Comparison of ENCODE assay signal across 10 cellular contexts in genomic region chr5:146751781-146752401, GRCh38.
DNase-seq lines count a peak whose midpoint lies in the region; ATAC-seq and TF ChIP-seq lines count a peak whose summit lies in the region.
"Had no signal": no experiment of that assay in that cellular context is flagged by ENCODE, and none has a peak within 500 bp of the region (broad histone marks: within the 10 kb centered on the region; RNA-seq: fewer than 3 reads in every experiment).

No MANE protein-coding gene starts in this region.

- CTCF ChIA-PET in activated CD8-positive, alpha-beta memory T cell treated with anti-CD3 and anti-CD28 coated beads, Interleukin-2, amount 10 ng/mL, durations not matched to agents 7 days and 5 days (lab: Charles Lee), result no interaction called here

- H3K9me3 ChIP-seq in smooth muscle cell (replicated peaks; ENCODE audit: low read depth), result no peaks in the 10 kb centered on the region

- H4K20me1 ChIP-seq in smooth muscle cell (ENCODE audit: low read depth), result no peaks in the 10 kb centered on the region

- peak overlapping the region; percentile 39 for H3K4me3 Mint-ChIP-seq in activated CD8-positive, alpha-beta memory T cell treated with anti-CD3 and anti-CD28 coated beads, Interleukin-2, amount 10 ng/mL, durations not matched to agents 7 days and 5 days
- H3K4me3 Mint-ChIP-seq in stimulated activated memory B cell treated with anti-CD40 and anti-IgM and Interleukin-4, amounts not matched to agents 10 μg/mL and 1 μg/mL and 100 μg/mL, for 72 hours, result no peak overlapping the region

- no peaks in the 10 kb centered on the region for H3K79me2 ChIP-seq in smooth muscle cell (ENCODE audit: low read depth)

- H3F3A ChIP-seq in smooth muscle cell (ENCODE audit: low read depth), result no peaks in the 10 kb centered on the region

- H2AFZ ChIP-seq in smooth muscle cell (ENCODE audit: low read depth), result no peak overlapping the region

- H3K4me1 Mint-ChIP-seq in activated CD8-positive, alpha-beta memory T cell treated with anti-CD3 and anti-CD28 coated beads, Interleukin-2, amount 10 ng/mL, durations not matched to agents 7 days and 5 days, result peaks cover 41% of the 10 kb centered on the region
- H3K4me1 Mint-ChIP-seq in stimulated activated memory B cell treated with anti-CD40 and anti-IgM and Interleukin-4, amounts not matched to agents 10 μg/mL and 1 μg/mL and 100 μg/mL, for 72 hours, result no peaks in the 10 kb centered on the region

- peaks cover 28% of the 10 kb centered on the region for H3K36me3 Mint-ChIP-seq in activated CD8-positive, alpha-beta memory T cell treated with anti-CD3 and anti-CD28 coated beads, Interleukin-2, amount 10 ng/mL, durations not matched to agents 7 days and 5 days
- no peaks in the 10 kb centered on the region for H3K36me3 Mint-ChIP-seq in stimulated activated memory B cell treated with anti-CD40 and anti-IgM and Interleukin-4, amounts not matched to agents 10 μg/mL and 1 μg/mL and 100 μg/mL, for 72 hours

- DNase-seq in activated CD8-positive, alpha-beta memory T cell treated with anti-CD3 and anti-CD28 coated beads, Interleukin-2, amount 10 ng/mL, durations not matched to agents 7 days and 5 days, result peak; percentile 92
- peak; percentile 2 for DNase-seq in stimulated activated CD4-positive, alpha-beta T cell treated with anti-CD3 and anti-CD28 coated beads, Interleukin-4, amount 100 ng/mL, for 1 hour
- DNase-seq in GDM1 (lab: John Stamatoyannopoulos, UW), result no peak
- DNase-seq in smooth muscle cell (lab: John Stamatoyannopoulos, UW; ENCODE audit: unreplicated experiment), result no peak
- DNase-seq in H4 (ENCODE audit: low spot score), result no peak
- DNase-seq: IMR-90 had no signal

- peak overlapping the region; percentile 95 for H3K27ac Mint-ChIP-seq in activated CD8-positive, alpha-beta memory T cell treated with anti-CD3 and anti-CD28 coated beads, Interleukin-2, amount 10 ng/mL, durations not matched to agents 7 days and 5 days
- no peak overlapping the region for H3K27ac Mint-ChIP-seq in stimulated activated memory B cell treated with anti-CD40 and anti-IgM and Interleukin-4, amounts not matched to agents 10 μg/mL and 1 μg/mL and 100 μg/mL, for 72 hours

- H3K27me3 ChIP-seq in smooth muscle cell (ENCODE audit: low read depth), result no peaks in the 10 kb centered on the region

- H3K9ac ChIP-seq in smooth muscle cell (ENCODE audit: low read depth), result no peak overlapping the region

- no peak overlapping the region for H3K4me3 ChIP-seq in smooth muscle cell

- H3K27ac ChIP-seq in smooth muscle cell (ENCODE audit: low read depth), result no peak overlapping the region
- H3K27ac ChIP-seq: epithelial cell of prostate had no signal

- no peaks in the 10 kb centered on the region for H3K36me3 ChIP-seq in smooth muscle cell (ENCODE audit: low read depth)

- ATAC-seq in GM19372 (IDR thresholded peaks at IDR 0.05; ENCODE audit: low read depth, unreplicated experiment) (peak; percentile 99), HG03135 (IDR thresholded peaks at IDR 0.05; ENCODE audit: unreplicated experiment) (peak; percentile 99)
- peak; percentile 97 for ATAC-seq in activated CD8-positive, alpha-beta memory T cell treated with anti-CD3 and anti-CD28 coated beads, Interleukin-2, amount 10 ng/mL, durations not matched to agents 7 days and 5 days
- no peak for ATAC-seq in stimulated activated memory B cell treated with anti-CD40 and anti-IgM and Interleukin-4, amounts not matched to agents 10 μg/mL and 1 μg/mL and 100 μg/mL, for 72 hours

- TF ChIP-seq CTCF in smooth muscle cell (IDR thresholded peaks at IDR 0.05; ENCODE audit: borderline replicate concordance, insufficient read depth, poor library complexity, severe bottlenecking), result no peak

- WGBS in smooth muscle cell (ENCODE audit: low lambda C conversion rate), result 99% methylated on average over 3 of the region's 3 CpGs

- H3K4me1 ChIP-seq in smooth muscle cell (ENCODE audit: low read depth), result no peaks in the 10 kb centered on the region

- H3K27me3 Mint-ChIP-seq in activated CD8-positive, alpha-beta memory T cell treated with anti-CD3 and anti-CD28 coated beads, Interleukin-2, amount 10 ng/mL, durations not matched to agents 7 days and 5 days, result no peaks in the 10 kb centered on the region
- peaks cover 5% of the 10 kb centered on the region for H3K27me3 Mint-ChIP-seq in stimulated activated memory B cell treated with anti-CD40 and anti-IgM and Interleukin-4, amounts not matched to agents 10 μg/mL and 1 μg/mL and 100 μg/mL, for 72 hours

- no peak overlapping the region for H3K4me2 ChIP-seq in smooth muscle cell

- H3K9me3 Mint-ChIP-seq in activated CD8-positive, alpha-beta memory T cell treated with anti-CD3 and anti-CD28 coated beads, Interleukin-2, amount 10 ng/mL, durations not matched to agents 7 days and 5 days (ENCODE audit: low read depth), result peaks cover 7% of the 10 kb centered on the region
- H3K9me3 Mint-ChIP-seq in stimulated activated memory B cell treated with anti-CD40 and anti-IgM and Interleukin-4, amounts not matched to agents 10 μg/mL and 1 μg/mL and 100 μg/mL, for 72 hours, result no peaks in the 10 kb centered on the region

Comparison
In these comparisons a context has a peak if more than half of its experiments do, and no peak if none do; other contexts are left out.
1. DNase-seq: peak in activated CD8-positive, alpha-beta memory T cell treated with anti-CD3 and anti-CD28 coated beads, Interleukin-2, amount 10 ng/mL, durations not matched to agents 7 days and 5 days (single experiment) and stimulated activated CD4-positive, alpha-beta T cell treated with anti-CD3 and anti-CD28 coated beads, Interleukin-4, amount 100 ng/mL, for 1 hour (single experiment); none in GDM1 (single experiment), smooth muscle cell (single experiment) and H4 (single experiment).